ENCODE assay signal across 17 cellular contexts in the genomic region with DNA sequence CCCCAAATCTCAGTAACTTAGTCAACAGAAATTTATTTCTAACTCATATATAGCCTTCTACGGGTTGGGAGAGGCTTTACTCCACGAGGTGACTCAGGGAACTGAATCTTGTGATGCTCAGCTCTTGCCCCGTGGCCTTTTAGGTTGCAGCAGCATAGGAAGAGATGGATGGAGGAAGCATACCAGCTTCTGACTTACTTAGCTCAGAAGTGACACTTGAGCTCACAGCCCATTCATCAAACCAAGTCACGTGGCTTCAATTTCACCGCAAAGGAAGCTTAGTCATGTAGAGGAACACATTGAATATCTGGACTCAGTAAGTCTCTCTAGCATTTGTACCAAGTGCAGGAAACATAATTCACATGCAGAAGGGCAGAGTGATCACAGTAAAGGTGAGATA.
DNase-seq lines count a peak whose midpoint lies in the region; ATAC-seq and TF ChIP-seq lines count a peak whose summit lies in the region.
"Had no signal": no experiment of that assay in that cellular context is flagged by ENCODE, and none has a peak within 500 bp of the region (broad histone marks: within the 10 kb centered on the region; RNA-seq: fewer than 3 reads in every experiment).

No MANE protein-coding gene starts in this region.

- no peaks in the 10 kb centered on the region for H3K9me3 ChIP-seq in RWPE2 (ENCODE audit: severe bottlenecking)
- H3K9me3 ChIP-seq in CD8-positive, alpha-beta T cell (ENCODE audit: low read length) = no peaks in the 10 kb centered on the region
- H3K9me3 ChIP-seq: psoas muscle had no signal

- no peaks in the 10 kb centered on the region for H3K36me3 ChIP-seq in RWPE2 (ENCODE audit: low read depth)
- H3K36me3 ChIP-seq in CD8-positive, alpha-beta T cell (ENCODE audit: insufficient read depth, low read length) = no peaks in the 10 kb centered on the region

- in situ Hi-C loops in Caki2 (cut with HindIII; ENCODE audit: low pct_unique_long_range_greater_than_20kb, low sequenced_read_pairs) (no loop called here), G401 (cut with HindIII; ENCODE audit: low sequenced_read_pairs) (no loop called here)

- no peak overlapping the region for H3K27ac Mint-ChIP-seq in CD8-positive, alpha-beta T cell
- H3K27ac Mint-ChIP-seq: activated CD8-positive, alpha-beta memory T cell treated with anti-CD3 and anti-CD28 coated beads, Interleukin-2, amount 10 ng/mL, durations not matched to agents 7 days and 5 days; CD4-positive, CD25-positive, alpha-beta regulatory T cell; GM23338; stimulated activated naive CD8-positive, alpha-beta T cell treated with anti-CD3 and anti-CD28 coated beads, Interleukin-15, Interleukin-2, amounts not matched to agents 100 ng/mL and 50 ng/mL, for 24 hours; T-helper 2 cell treated with Interferon-gamma antibody and Interleukin-4, amounts not matched to agents 5 μg/mL and 100 μg/mL, for 36 hours had no signal

- DNase-seq in Caki2 (ENCODE audit: low read depth) (peak; percentile 66), HT1080 (ENCODE audit: low read depth) (peak; percentile 96), RWPE2 (ENCODE audit: low spot score) (no peak), foreskin keratinocyte (peak; percentile 15 to 53), NCI-H524 (lab: John Stamatoyannopoulos, UW) (no peak), G401 (ENCODE audit: low spot score) (no peak)
- no peak for DNase-seq in CD8-positive, alpha-beta T cell
- no peak for DNase-seq in activated naive CD4-positive, alpha-beta T cell (lab: John Stamatoyannopoulos, UW)
- DNase-seq: activated CD8-positive, alpha-beta memory T cell treated with anti-CD3 and anti-CD28 coated beads, Interleukin-2, amount 10 ng/mL, durations not matched to agents 7 days and 5 days; CD4-positive, CD25-positive, alpha-beta regulatory T cell; effector memory CD4-positive, alpha-beta T cell; psoas muscle; stimulated activated CD4-positive, alpha-beta T cell treated with anti-CD3 and anti-CD28 coated beads, Interleukin-4, amount 100 ng/mL, for 4 hours had no signal

- ATAC-seq in RWPE2 (ENCODE audit: low read depth) = 0 out of 3 replicates have a peak, but pooled peaks have one; percentile 42
- ATAC-seq in foreskin keratinocyte = peak; percentile 54
- ATAC-seq in CD8-positive, alpha-beta T cell = no peak
- ATAC-seq: activated CD8-positive, alpha-beta memory T cell treated with anti-CD3 and anti-CD28 coated beads, Interleukin-2, amount 10 ng/mL, durations not matched to agents 7 days and 5 days; GM23338; psoas muscle had no signal

- no peak overlapping the region for H3K4me3 Mint-ChIP-seq in CD8-positive, alpha-beta T cell
- H3K4me3 Mint-ChIP-seq: activated CD8-positive, alpha-beta memory T cell treated with anti-CD3 and anti-CD28 coated beads, Interleukin-2, amount 10 ng/mL, durations not matched to agents 7 days and 5 days; CD4-positive, CD25-positive, alpha-beta regulatory T cell; GM23338; stimulated activated naive CD8-positive, alpha-beta T cell treated with anti-CD3 and anti-CD28 coated beads, Interleukin-15, Interleukin-2, amounts not matched to agents 100 ng/mL and 50 ng/mL, for 24 hours; T-helper 2 cell treated with Interferon-gamma antibody and Interleukin-4, amounts not matched to agents 5 μg/mL and 100 μg/mL, for 36 hours had no signal

- POLR2A ChIA-PET in CD8-positive, alpha-beta T cell (lab: Charles Lee) = interaction anchor here (0.6 kb wide), 1 partner anchor 193 kb away, joined by 3 read pairs; no protein-coding TSS in a partner anchor

- TF ChIP-seq CTCF in RWPE2 (IDR thresholded peaks at IDR 0.05; ENCODE audit: poor library complexity, severe bottlenecking) = no peak
- TF ChIP-seq CTCF in foreskin keratinocyte (conservative IDR thresholded peaks at IDR 0.05) = no peak
- no peak for TF ChIP-seq CTCF in CD8-positive, alpha-beta T cell (IDR thresholded peaks at IDR 0.05)

- no peak overlapping the region for H3K27ac ChIP-seq in RWPE2 (ENCODE audit: poor library complexity, severe bottlenecking)
- H3K27ac ChIP-seq in foreskin keratinocyte = no peak overlapping the region
- H3K27ac ChIP-seq in CD8-positive, alpha-beta T cell (ENCODE audit: low read depth, low read length) = no peak overlapping the region
- H3K27ac ChIP-seq: PC-9, psoas muscle had no signal

- H3K27me3 ChIP-seq in RWPE2 (ENCODE audit: insufficient read depth, poor library complexity, severe bottlenecking) = peaks cover 7% of the 10 kb centered on the region
- H3K27me3 ChIP-seq in foreskin keratinocyte = no peaks in the 10 kb centered on the region
- H3K27me3 ChIP-seq in CD8-positive, alpha-beta T cell (ENCODE audit: insufficient read depth, low read length) = no peaks in the 10 kb centered on the region

- H3K4me3 ChIP-seq in RWPE2 (ENCODE audit: severe bottlenecking) = no peak overlapping the region
- H3K4me3 ChIP-seq in CD8-positive, alpha-beta T cell (ENCODE audit: low read depth, low read length) = no peak overlapping the region
- H3K4me3 ChIP-seq: GM23338, PC-9, psoas muscle had no signal

- no peaks in the 10 kb centered on the region for H3K4me1 Mint-ChIP-seq in CD8-positive, alpha-beta T cell (ENCODE audit: low read depth)
- H3K4me1 Mint-ChIP-seq: activated CD8-positive, alpha-beta memory T cell treated with anti-CD3 and anti-CD28 coated beads, Interleukin-2, amount 10 ng/mL, durations not matched to agents 7 days and 5 days; CD4-positive, CD25-positive, alpha-beta regulatory T cell; GM23338 had no signal

- CTCF ChIA-PET in CD8-positive, alpha-beta T cell (lab: Charles Lee) = interaction anchor here (1.0 kb wide), 1 partner anchor 10 kb away, joined by 3 read pairs; no protein-coding TSS in a partner anchor

- intact Hi-C loops in CD8-positive, alpha-beta T cell (cut with DNase I, micrococcal nuclease) = no loop called here

- H3K36me3 Mint-ChIP-seq in CD8-positive, alpha-beta T cell = no peaks in the 10 kb centered on the region
- H3K36me3 Mint-ChIP-seq: activated CD8-positive, alpha-beta memory T cell treated with anti-CD3 and anti-CD28 coated beads, Interleukin-2, amount 10 ng/mL, durations not matched to agents 7 days and 5 days; CD4-positive, CD25-positive, alpha-beta regulatory T cell had no signal

- no peaks in the 10 kb centered on the region for H3K9me3 Mint-ChIP-seq in CD8-positive, alpha-beta T cell
- H3K9me3 Mint-ChIP-seq: GM23338; T-helper 2 cell treated with Interferon-gamma antibody and Interleukin-4, amounts not matched to agents 5 μg/mL and 100 μg/mL, for 36 hours had no signal

- no peaks in the 10 kb centered on the region for H3K27me3 Mint-ChIP-seq in CD8-positive, alpha-beta T cell (ENCODE audit: low read depth)
- H3K27me3 Mint-ChIP-seq: activated CD8-positive, alpha-beta memory T cell treated with anti-CD3 and anti-CD28 coated beads, Interleukin-2, amount 10 ng/mL, durations not matched to agents 7 days and 5 days; CD4-positive, CD25-positive, alpha-beta regulatory T cell; stimulated activated naive CD8-positive, alpha-beta T cell treated with anti-CD3 and anti-CD28 coated beads, Interleukin-15, Interleukin-2, amounts not matched to agents 100 ng/mL and 50 ng/mL, for 24 hours had no signal

- H3K4me1 ChIP-seq in RWPE2 (ENCODE audit: insufficient read depth, poor library complexity, severe bottlenecking) (no peaks in the 10 kb centered on the region), foreskin keratinocyte (no peaks in the 10 kb centered on the region)
- H3K4me1 ChIP-seq in CD8-positive, alpha-beta T cell (ENCODE audit: insufficient read depth, low read length) = no peaks in the 10 kb centered on the region
- H3K4me1 ChIP-seq: psoas muscle had no signal

Comparison
In these comparisons a context has a peak if more than half of its experiments do, and no peak if none do; other contexts are left out.
1. DNase-seq: peak in Caki2 (single experiment), HT1080 (single experiment) and foreskin keratinocyte (2 of 2); none in RWPE2 (single experiment), NCI-H524 (0 of 2), CD8-positive, alpha-beta T cell (0 of 7), activated naive CD4-positive, alpha-beta T cell (0 of 4) and G401 (single experiment).